In genomic region chr5:33890633-33891032, GRCh38 we compare ENCODE assay signal across 11 cellular contexts. TPM values are rescaled to one million over a fixed set of nuclear protein-coding genes. Genes with fewer than 3 reads are reported as not detected.
A peak's percentile ranks its signal among the peaks of the same experiment; 100 is the strongest.
DNase-seq lines count a peak whose midpoint lies in the region; ATAC-seq and TF ChIP-seq lines count a peak whose summit lies in the region.
"Had no signal": no experiment of that assay in that cellular context is flagged by ENCODE, and none has a peak within 500 bp of the region (broad histone marks: within the 10 kb centered on the region; RNA-seq: fewer than 3 reads in every experiment).

No MANE protein-coding gene starts in this region.

- H3F3A ChIP-seq in SK-N-SH (replicated peaks; ENCODE audit: insufficient read depth), result no peaks in the 10 kb centered on the region

- H3K27me3 Mint-ChIP-seq in activated CD4-positive, alpha-beta T cell treated with anti-CD3 and anti-CD28 coated beads for 36 hours, result peaks cover 34% of the 10 kb centered on the region

- H3K4me3 Mint-ChIP-seq in activated CD4-positive, alpha-beta T cell treated with anti-CD3 and anti-CD28 coated beads for 36 hours, result no peak overlapping the region
- H3K4me3 Mint-ChIP-seq: activated CD4-positive, alpha-beta T cell treated with anti-CD3 and anti-CD28 coated beads, Interleukin-2, amount 10 ng/mL, durations not matched to agents 7 days and 5 days had no signal

- no peaks in the 10 kb centered on the region for H3K9me3 ChIP-seq in SK-N-SH
- H3K9me3 ChIP-seq in iPS-18a (ENCODE audit: control insufficient read depth, low read depth, low read length), result no peaks in the 10 kb centered on the region
- H3K9me3 ChIP-seq in suprapubic skin, result no peaks in the 10 kb centered on the region

- no peak overlapping the region for H2AFZ ChIP-seq in SK-N-SH (ENCODE audit: low read depth)

- DNase-seq in GM20000 (ENCODE audit: low spot score), result peak; percentile 44
- no peak for DNase-seq in SK-N-SH
- DNase-seq in suprapubic skin (ENCODE audit: low spot score in 2 of 2), result no peak
- DNase-seq in activated CD4-positive, alpha-beta T cell treated with anti-CD3 and anti-CD28 coated beads for 36 hours, result no peak
- no peak for DNase-seq in stimulated activated CD4-positive, alpha-beta T cell treated with anti-CD3 and anti-CD28 coated beads, Interleukin-2, amount 100 ng/mL, for 24 hours
- no peak for DNase-seq in NCI-H2081 (lab: John Stamatoyannopoulos, UW)
- DNase-seq in NCI-H1417 treated with DMSO at 0.1 percent for 48 hours (lab: John Stamatoyannopoulos, UW), result no peak
- DNase-seq: activated CD4-positive, alpha-beta T cell treated with anti-CD3 and anti-CD28 coated beads, Interleukin-2, amount 10 ng/mL, durations not matched to agents 7 days and 5 days; NCI-H2029 had no signal

- intact Hi-C loops in activated CD4-positive, alpha-beta T cell treated with anti-CD3 and anti-CD28 coated beads for 36 hours (cut with DNase I, micrococcal nuclease), result no loop called here

- no peaks in the 10 kb centered on the region; the same call in 1 of the 2 replicates for H3K27me3 ChIP-seq in SK-N-SH (ENCODE audit: insufficient read depth)
- peaks cover 8% of the 10 kb centered on the region for H3K27me3 ChIP-seq in iPS-18a (ENCODE audit: control insufficient read depth, insufficient read depth, low read length)
- H3K27me3 ChIP-seq in suprapubic skin, result peaks cover 30% of the 10 kb centered on the region

- TF ChIP-seq EP300 in SK-N-SH (IDR thresholded peaks at IDR 0.05; ENCODE audit: borderline replicate concordance in 1 of 2, low read depth in 1 of 2, low read length in 1 of 2) (no peak), suprapubic skin (IDR thresholded peaks at IDR 0.05) (no peak)

- no peak overlapping the region for H3K27ac Mint-ChIP-seq in activated CD4-positive, alpha-beta T cell treated with anti-CD3 and anti-CD28 coated beads for 36 hours
- H3K27ac Mint-ChIP-seq: activated CD4-positive, alpha-beta T cell treated with anti-CD3 and anti-CD28 coated beads, Interleukin-2, amount 10 ng/mL, durations not matched to agents 7 days and 5 days had no signal

- no peaks in the 10 kb centered on the region for H3K79me2 ChIP-seq in SK-N-SH (ENCODE audit: insufficient read depth)

- H4K20me1 ChIP-seq in SK-N-SH (ENCODE audit: insufficient read depth), result no peaks in the 10 kb centered on the region

- H3K4me1 ChIP-seq in SK-N-SH (ENCODE audit: control insufficient read depth in 1 of 2, insufficient read depth in 2 of 2, low read depth in 1 of 2, low read length in 1 of 2) (peaks cover 0 to 3% of the 10 kb centered on the region in 2 experiments; a peak in 2 of 4 replicates), iPS-18a (ENCODE audit: control insufficient read depth, low read depth, low read length) (peaks cover 28% of the 10 kb centered on the region), suprapubic skin (peaks cover 16% of the 10 kb centered on the region)

- no peak for TF ChIP-seq POLR2A in suprapubic skin (IDR thresholded peaks at IDR 0.05)

- no peak overlapping the region for H3K27ac ChIP-seq in SK-N-SH (ENCODE audit: low read depth in 2 of 2, low read length in 1 of 2)
- no peak overlapping the region for H3K27ac ChIP-seq in iPS-18a (ENCODE audit: low read length)
- H3K27ac ChIP-seq in suprapubic skin, result no peak overlapping the region

- 78% methylated on average over 7 of the region's 7 CpGs for WGBS in SK-N-SH (ENCODE audit: low lambda C conversion rate)
- 59% methylated on average over 6 of the region's 7 CpGs for WGBS in suprapubic skin

- TF ChIP-seq CTCF in GM20000 (IDR thresholded peaks at IDR 0.05; ENCODE audit: extremely low read depth, missing control alignments) (no peak), SK-N-SH (IDR thresholded peaks at IDR 0.05) (no peak; the same call in 1 of the 2 replicates), suprapubic skin (IDR thresholded peaks at IDR 0.05) (no peak)

- CTCF ChIA-PET in SK-N-SH (lab: Yijun Ruan, JAX), result interaction anchor here (2.8 kb wide), 1 partner anchor 45 kb away, joined by 9 read pairs; the partner anchor contains the start of gene RXFP3
- CTCF ChIA-PET in activated CD4-positive, alpha-beta T cell treated with anti-CD3 and anti-CD28 coated beads for 36 hours (lab: Charles Lee), result no interaction called here

- POLR2A ChIA-PET in SK-N-SH (lab: Yijun Ruan, JAX), result no interaction called here
- POLR2A ChIA-PET in activated CD4-positive, alpha-beta T cell treated with anti-CD3 and anti-CD28 coated beads for 36 hours (lab: Charles Lee), result no interaction called here

- no peak overlapping the region for H3K9ac ChIP-seq in SK-N-SH
- H3K9ac ChIP-seq in iPS-18a (ENCODE audit: low read length), result peak overlapping the region; percentile 76

- no peaks in the 10 kb centered on the region for H3K36me3 Mint-ChIP-seq in activated CD4-positive, alpha-beta T cell treated with anti-CD3 and anti-CD28 coated beads for 36 hours (ENCODE audit: low read depth)

- no peaks in the 10 kb centered on the region for H3K36me3 ChIP-seq in SK-N-SH (replicated peaks in 1 of 2; ENCODE audit: control insufficient read depth in 1 of 2, insufficient read depth in 2 of 2, low read length in 1 of 2)
- no peaks in the 10 kb centered on the region for H3K36me3 ChIP-seq in iPS-18a (ENCODE audit: control insufficient read depth, low read depth, low read length)
- H3K36me3 ChIP-seq in suprapubic skin, result no peaks in the 10 kb centered on the region

- no peaks in the 10 kb centered on the region for H3K9me3 Mint-ChIP-seq in activated CD4-positive, alpha-beta T cell treated with anti-CD3 and anti-CD28 coated beads for 36 hours (ENCODE audit: low read depth)
- H3K9me3 Mint-ChIP-seq: activated CD4-positive, alpha-beta T cell treated with anti-CD3 and anti-CD28 coated beads, Interleukin-2, amount 10 ng/mL, durations not matched to agents 7 days and 5 days had no signal

- H3K4me3 ChIP-seq in SK-N-SH (ENCODE audit: low read depth in 2 of 2, low read length in 1 of 2) (no peak overlapping the region), iPS-18a (ENCODE audit: low read length) (peak overlapping the region; percentile 78), suprapubic skin (peak overlapping the region; percentile 48)

- no peak for TF ChIP-seq RAD21 in SK-N-SH (IDR thresholded peaks at IDR 0.05; ENCODE audit: low read length)

- peak overlapping the region; percentile 50; the same call in 1 of the 2 replicates for H3K4me2 ChIP-seq in SK-N-SH

- no peaks in the 10 kb centered on the region for H3K9me2 ChIP-seq in SK-N-SH

- ATAC-seq in activated CD4-positive, alpha-beta T cell treated with anti-CD3 and anti-CD28 coated beads for 36 hours, result no peak

- peaks cover 3% of the 10 kb centered on the region for H3K4me1 Mint-ChIP-seq in activated CD4-positive, alpha-beta T cell treated with anti-CD3 and anti-CD28 coated beads for 36 hours

TF ChIP-seq in SK-N-SH, 30 proteins besides CTCF, POLR2A, EP300 and RAD21 (continues in another document):
- TF ChIP-seq REST (IDR thresholded peaks at IDR 0.05; ENCODE audit: low read depth, low read length) (no peak), JUND (IDR thresholded peaks at IDR 0.05) (no peak), ELF1 (IDR thresholded peaks at IDR 0.05) (no peak), FOSL2 (IDR thresholded peaks at IDR 0.05; ENCODE audit: borderline replicate concordance, low read depth) (no peak), USF1 (IDR thresholded peaks at IDR 0.05; ENCODE audit: borderline replicate concordance, low read depth) (no peak), FOXJ3 (CRISPR knock-in tag; IDR thresholded peaks at IDR 0.05) (no peak), MXI1 (IDR thresholded peaks at IDR 0.05; ENCODE audit: low read depth, low read length) (no peak)
- TF ChIP-seq, protein P1, sequence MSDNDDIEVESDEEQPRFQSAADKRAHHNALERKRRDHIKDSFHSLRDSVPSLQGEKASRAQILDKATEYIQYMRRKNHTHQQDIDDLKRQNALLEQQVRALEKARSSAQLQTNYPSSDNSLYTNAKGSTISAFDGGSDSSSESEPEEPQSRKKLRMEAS (IDR thresholded peaks at IDR 0.05; ENCODE audit: low read depth), result no peak

RNA-seq across cellular contexts. Expression of gene ADAMTS12, which starts 1.2 kb away (rescaled TPM):
- polyA plus RNA-seq in SK-N-SH (2012; rRNA removed), result 2.5 and 4.1 TPM in 2 replicates
- 3.7 and 4.1 TPM in 2 replicates for polyA plus RNA-seq in SK-N-SH (2012; cell fraction: cytosol; rRNA removed)
- polyA plus RNA-seq in SK-N-SH (2012; cell fraction: nucleus; rRNA removed), result 3.3 and 5.2 TPM in 2 replicates
- total RNA-seq in suprapubic skin, result 1 to 10 TPM in 1 of 4 donors, under 1 TPM in 3; 0.26 to 1.3 (median 0.57) TPM
- total RNA-seq in activated CD4-positive, alpha-beta T cell treated with anti-CD3 and anti-CD28 coated beads for 36 hours, result not detected
- total RNA-seq: activated CD4-positive, alpha-beta T cell treated with anti-CD3 and anti-CD28 coated beads, Interleukin-2, amount 10 ng/mL, durations not matched to agents 7 days and 5 days had no signal

RNA-seq across cellular contexts. Expression of gene RXFP3, which starts 45.6 kb away (rescaled TPM):
- polyA plus RNA-seq in SK-N-SH (2012; rRNA removed), result 0.05 TPM in 1 of 2 replicates, not detected in the other
- not detected in 2 replicates for polyA plus RNA-seq in SK-N-SH (2012; cell fraction: cytosol; rRNA removed)
- polyA plus RNA-seq in SK-N-SH (2012; cell fraction: nucleus; rRNA removed), result 0.04 TPM in 1 of 2 replicates, not detected in the other
- not detected for total RNA-seq in suprapubic skin
- not detected for total RNA-seq in activated CD4-positive, alpha-beta T cell treated with anti-CD3 and anti-CD28 coated beads for 36 hours
- total RNA-seq: activated CD4-positive, alpha-beta T cell treated with anti-CD3 and anti-CD28 coated beads, Interleukin-2, amount 10 ng/mL, durations not matched to agents 7 days and 5 days had no signal
- polyA plus RNA-seq: esophagus had no signal

Comparison
In these comparisons a context has a peak if more than half of its experiments do, and no peak if none do; other contexts are left out.
1. H3K4me3 ChIP-seq: peak in iPS-18a (single experiment) and suprapubic skin (single experiment); none in SK-N-SH (0 of 2).